In genomic region chr11:69642913-69643632, GRCh38 we compare ENCODE assay signal across 1 cellular context.
A peak's percentile ranks its signal among the peaks of the same experiment; 100 is the strongest.
TF ChIP-seq lines count a peak whose summit lies in the region.

No MANE protein-coding gene starts in this region.

TF ChIP-seq in K562, 482 proteins besides CTCF, POLR2A, EP300 and RAD21 (continued from another document and continues in another):
- TF ChIP-seq PRDM10 (IDR thresholded peaks at IDR 0.05; ENCODE audit: partially characterized antibody) (no peak), ELK1 (CRISPR knock-in tag; IDR thresholded peaks at IDR 0.05) (no peak), HES1 (IDR thresholded peaks at IDR 0.05; ENCODE audit: low read depth) (no peak), ZBTB2 (IDR thresholded peaks at IDR 0.05) (no peak), EGR1 (conservative IDR thresholded peaks at IDR 0.05) (peak; percentile 48), GABPA (tag; conservative IDR thresholded peaks at IDR 0.05; ENCODE audit: low read depth) (no peak), TCF15 (CRISPR knock-in tag; IDR thresholded peaks at IDR 0.05) (no peak), TRIM25 (IDR thresholded peaks at IDR 0.05; ENCODE audit: borderline replicate concordance) (no peak), KLF6 (CRISPR knock-in tag; IDR thresholded peaks at IDR 0.05; ENCODE audit: borderline replicate concordance) (no peak), TBL1XR1 (IDR thresholded peaks at IDR 0.05; ENCODE audit: low read length in 2 of 2) (no peak), DLX4 (CRISPR knock-in tag; IDR thresholded peaks at IDR 0.05) (no peak), ZNF707 (CRISPR knock-in tag; conservative IDR thresholded peaks at IDR 0.05) (no peak), BDP1 (IDR thresholded peaks at IDR 0.05; ENCODE audit: insufficient read depth, insufficient read length) (no peak), MLX (CRISPR knock-in tag; conservative IDR thresholded peaks at IDR 0.05) (no peak), CHD2 (IDR thresholded peaks at IDR 0.05; ENCODE audit: low read depth, low read length) (no peak), ZNF121 (CRISPR knock-in tag; conservative IDR thresholded peaks at IDR 0.05) (no peak), PURB (CRISPR knock-in tag; IDR thresholded peaks at IDR 0.05; ENCODE audit: low read depth) (no peak), BMI1 (IDR thresholded peaks at IDR 0.05; ENCODE audit: low read length) (no peak), RBM25 (IDR thresholded peaks at IDR 0.05; ENCODE audit: low read depth, low read length, severe bottlenecking) (no peak), ZNF324 (CRISPR knock-in tag; IDR thresholded peaks at IDR 0.05) (no peak), RBFOX2 (IDR thresholded peaks at IDR 0.05; ENCODE audit: low read depth, low read length) (0 out of 2 replicates have a peak, but pooled peaks have one; percentile 45), PCBP1 (IDR thresholded peaks at IDR 0.05; ENCODE audit: low read depth, low read length, poor library complexity, severe bottlenecking) (peak; percentile 58), FOXP4 (CRISPR knock-in tag; IDR thresholded peaks at IDR 0.05; ENCODE audit: borderline replicate concordance) (no peak), MAFF (IDR thresholded peaks at IDR 0.05; ENCODE audit: low read length) (no peak), NUFIP1 (IDR thresholded peaks at IDR 0.05; ENCODE audit: partially characterized antibody) (no peak), ZMIZ1 (IDR thresholded peaks at IDR 0.05; ENCODE audit: low read depth in 2 of 2, low read length in 2 of 2) (no peak), CCNT2 (IDR thresholded peaks at IDR 0.05; ENCODE audit: borderline replicate concordance, extremely low read depth, insufficient read length, low read depth, low read length) (peak; percentile 53), JUND (IDR thresholded peaks at IDR 0.05; ENCODE audit: borderline replicate concordance, low read depth, low read length) (0 out of 2 replicates have a peak, but pooled peaks have one; percentile 27), JUND (tag; IDR thresholded peaks at IDR 0.05; ENCODE audit: borderline replicate concordance, low read depth, low read length) (no peak; the same call in 2 of the 3 replicates), CBFA2T2 (conservative IDR thresholded peaks at IDR 0.05) (no peak), ZNF518B (CRISPR knock-in tag; IDR thresholded peaks at IDR 0.05) (no peak), ZBED1 (IDR thresholded peaks at IDR 0.05) (no peak), CBFA2T3 (IDR thresholded peaks at IDR 0.05) (no peak), KAT7 (CRISPR knock-in tag; IDR thresholded peaks at IDR 0.05; ENCODE audit: borderline replicate concordance) (0 out of 2 replicates have a peak, but pooled peaks have one; percentile 10), ZNF232 (CRISPR knock-in tag; IDR thresholded peaks at IDR 0.05) (no peak), NCOA6 (IDR thresholded peaks at IDR 0.05) (no peak), MCM5 (IDR thresholded peaks at IDR 0.05; ENCODE audit: low read depth) (no peak), NCOA1 (IDR thresholded peaks at IDR 0.05; ENCODE audit: low read depth) (no peak), ZBTB1 (CRISPR knock-in tag; IDR thresholded peaks at IDR 0.05; ENCODE audit: borderline replicate concordance, low read depth) (no peak; the same call in 1 of the 2 replicates), MCM7 (IDR thresholded peaks at IDR 0.05) (no peak)
